Comparison of ENCODE assay signal across 2 cellular contexts in genomic region chr18:13112982-13113381, GRCh38.
A peak's percentile ranks its signal among the peaks of the same experiment; 100 is the strongest.
TF ChIP-seq lines count a peak whose summit lies in the region.

No MANE protein-coding gene starts in this region.

TF ChIP-seq in HCT116, 20 proteins besides CTCF, POLR2A, EP300 and RAD21 (continued from another document):
- TF ChIP-seq, protein P1, sequence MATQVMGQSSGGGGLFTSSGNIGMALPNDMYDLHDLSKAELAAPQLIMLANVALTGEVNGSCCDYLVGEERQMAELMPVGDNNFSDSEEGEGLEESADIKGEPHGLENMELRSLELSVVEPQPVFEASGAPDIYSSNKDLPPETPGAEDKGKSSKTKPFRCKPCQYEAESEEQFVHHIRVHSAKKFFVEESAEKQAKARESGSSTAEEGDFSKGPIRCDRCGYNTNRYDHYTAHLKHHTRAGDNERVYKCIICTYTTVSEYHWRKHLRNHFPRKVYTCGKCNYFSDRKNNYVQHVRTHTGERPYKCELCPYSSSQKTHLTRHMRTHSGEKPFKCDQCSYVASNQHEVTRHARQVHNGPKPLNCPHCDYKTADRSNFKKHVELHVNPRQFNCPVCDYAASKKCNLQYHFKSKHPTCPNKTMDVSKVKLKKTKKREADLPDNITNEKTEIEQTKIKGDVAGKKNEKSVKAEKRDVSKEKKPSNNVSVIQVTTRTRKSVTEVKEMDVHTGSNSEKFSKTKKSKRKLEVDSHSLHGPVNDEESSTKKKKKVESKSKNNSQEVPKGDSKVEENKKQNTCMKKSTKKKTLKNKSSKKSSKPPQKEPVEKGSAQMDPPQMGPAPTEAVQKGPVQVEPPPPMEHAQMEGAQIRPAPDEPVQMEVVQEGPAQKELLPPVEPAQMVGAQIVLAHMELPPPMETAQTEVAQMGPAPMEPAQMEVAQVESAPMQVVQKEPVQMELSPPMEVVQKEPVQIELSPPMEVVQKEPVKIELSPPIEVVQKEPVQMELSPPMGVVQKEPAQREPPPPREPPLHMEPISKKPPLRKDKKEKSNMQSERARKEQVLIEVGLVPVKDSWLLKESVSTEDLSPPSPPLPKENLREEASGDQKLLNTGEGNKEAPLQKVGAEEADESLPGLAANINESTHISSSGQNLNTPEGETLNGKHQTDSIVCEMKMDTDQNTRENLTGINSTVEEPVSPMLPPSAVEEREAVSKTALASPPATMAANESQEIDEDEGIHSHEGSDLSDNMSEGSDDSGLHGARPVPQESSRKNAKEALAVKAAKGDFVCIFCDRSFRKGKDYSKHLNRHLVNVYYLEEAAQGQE (IDR thresholded peaks at IDR 0.05; ENCODE audit: low read depth) = no peak

TF ChIP-seq in SK-N-SH, 30 proteins besides CTCF, POLR2A, EP300 and RAD21:
- TF ChIP-seq, protein P1 (IDR thresholded peaks at IDR 0.05; ENCODE audit: low read depth, low read length) = no peak
- no peak for TF ChIP-seq GABPA (IDR thresholded peaks at IDR 0.05; ENCODE audit: low read depth)
- TF ChIP-seq FOXJ3 (CRISPR knock-in tag; IDR thresholded peaks at IDR 0.05) = 0 out of 2 replicates have a peak, but pooled peaks have one; percentile 23
- peak; percentile 80 for TF ChIP-seq SMC3 (IDR thresholded peaks at IDR 0.05; ENCODE audit: low read depth, low read length)
- no peak for TF ChIP-seq SIN3A (IDR thresholded peaks at IDR 0.05; ENCODE audit: borderline replicate concordance, low read depth, low read length)
- TF ChIP-seq MXI1 (IDR thresholded peaks at IDR 0.05; ENCODE audit: low read depth, low read length) = peak; percentile 71; the same call in 1 of the 2 replicates
- TF ChIP-seq MEF2A (IDR thresholded peaks at IDR 0.05; ENCODE audit: borderline replicate concordance, low read depth) = no peak
- TF ChIP-seq CHD2 (IDR thresholded peaks at IDR 0.05; ENCODE audit: low read length, partially characterized antibody) = peak; percentile 77
